ENCODE assay signal across 1 cellular context in genomic region chr1:66274634-66275033, GRCh38.
TF ChIP-seq lines count a peak whose summit lies in the region.

No MANE protein-coding gene starts in this region.

TF ChIP-seq in GM12878, 131 proteins besides CTCF, POLR2A, EP300 and RAD21 (continued from another document):
- TF ChIP-seq, protein P1, sequence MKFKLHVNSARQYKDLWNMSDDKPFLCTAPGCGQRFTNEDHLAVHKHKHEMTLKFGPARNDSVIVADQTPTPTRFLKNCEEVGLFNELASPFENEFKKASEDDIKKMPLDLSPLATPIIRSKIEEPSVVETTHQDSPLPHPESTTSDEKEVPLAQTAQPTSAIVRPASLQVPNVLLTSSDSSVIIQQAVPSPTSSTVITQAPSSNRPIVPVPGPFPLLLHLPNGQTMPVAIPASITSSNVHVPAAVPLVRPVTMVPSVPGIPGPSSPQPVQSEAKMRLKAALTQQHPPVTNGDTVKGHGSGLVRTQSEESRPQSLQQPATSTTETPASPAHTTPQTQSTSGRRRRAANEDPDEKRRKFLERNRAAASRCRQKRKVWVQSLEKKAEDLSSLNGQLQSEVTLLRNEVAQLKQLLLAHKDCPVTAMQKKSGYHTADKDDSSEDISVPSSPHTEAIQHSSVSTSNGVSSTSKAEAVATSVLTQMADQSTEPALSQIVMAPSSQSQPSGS (IDR thresholded peaks at IDR 0.05; ENCODE audit: low read length) = peak; percentile 32; the same call in 1 of the 2 replicates
- TF ChIP-seq RB1 (IDR thresholded peaks at IDR 0.05; ENCODE audit: borderline replicate concordance) = no peak
- TF ChIP-seq TAF1 (IDR thresholded peaks at IDR 0.05; ENCODE audit: borderline replicate concordance, low read depth, low read length) = no peak
- TF ChIP-seq RUNX3 (IDR thresholded peaks at IDR 0.05; ENCODE audit: low read length) = peak; percentile 72
- TF ChIP-seq, protein P2, sequence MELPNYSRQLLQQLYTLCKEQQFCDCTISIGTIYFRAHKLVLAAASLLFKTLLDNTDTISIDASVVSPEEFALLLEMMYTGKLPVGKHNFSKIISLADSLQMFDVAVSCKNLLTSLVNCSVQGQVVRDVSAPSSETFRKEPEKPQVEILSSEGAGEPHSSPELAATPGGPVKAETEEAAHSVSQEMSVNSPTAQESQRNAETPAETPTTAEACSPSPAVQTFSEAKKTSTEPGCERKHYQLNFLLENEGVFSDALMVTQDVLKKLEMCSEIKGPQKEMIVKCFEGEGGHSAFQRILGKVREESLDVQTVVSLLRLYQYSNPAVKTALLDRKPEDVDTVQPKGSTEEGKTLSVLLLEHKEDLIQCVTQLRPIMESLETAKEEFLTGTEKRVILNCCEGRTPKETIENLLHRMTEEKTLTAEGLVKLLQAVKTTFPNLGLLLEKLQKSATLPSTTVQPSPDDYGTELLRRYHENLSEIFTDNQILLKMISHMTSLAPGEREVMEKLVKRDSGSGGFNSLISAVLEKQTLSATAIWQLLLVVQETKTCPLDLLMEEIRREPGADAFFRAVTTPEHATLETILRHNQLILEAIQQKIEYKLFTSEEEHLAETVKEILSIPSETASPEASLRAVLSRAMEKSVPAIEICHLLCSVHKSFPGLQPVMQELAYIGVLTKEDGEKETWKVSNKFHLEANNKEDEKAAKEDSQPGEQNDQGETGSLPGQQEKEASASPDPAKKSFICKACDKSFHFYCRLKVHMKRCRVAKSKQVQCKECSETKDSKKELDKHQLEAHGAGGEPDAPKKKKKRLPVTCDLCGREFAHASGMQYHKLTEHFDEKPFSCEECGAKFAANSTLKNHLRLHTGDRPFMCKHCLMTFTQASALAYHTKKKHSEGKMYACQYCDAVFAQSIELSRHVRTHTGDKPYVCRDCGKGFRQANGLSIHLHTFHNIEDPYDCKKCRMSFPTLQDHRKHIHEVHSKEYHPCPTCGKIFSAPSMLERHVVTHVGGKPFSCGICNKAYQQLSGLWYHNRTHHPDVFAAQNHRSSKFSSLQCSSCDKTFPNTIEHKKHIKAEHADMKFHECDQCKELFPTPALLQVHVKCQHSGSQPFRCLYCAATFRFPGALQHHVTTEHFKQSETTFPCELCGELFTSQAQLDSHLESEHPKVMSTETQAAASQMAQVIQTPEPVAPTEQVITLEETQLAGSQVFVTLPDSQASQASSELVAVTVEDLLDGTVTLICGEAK (IDR thresholded peaks at IDR 0.05; ENCODE audit: borderline replicate concordance) = no peak
- TF ChIP-seq, protein P3, sequence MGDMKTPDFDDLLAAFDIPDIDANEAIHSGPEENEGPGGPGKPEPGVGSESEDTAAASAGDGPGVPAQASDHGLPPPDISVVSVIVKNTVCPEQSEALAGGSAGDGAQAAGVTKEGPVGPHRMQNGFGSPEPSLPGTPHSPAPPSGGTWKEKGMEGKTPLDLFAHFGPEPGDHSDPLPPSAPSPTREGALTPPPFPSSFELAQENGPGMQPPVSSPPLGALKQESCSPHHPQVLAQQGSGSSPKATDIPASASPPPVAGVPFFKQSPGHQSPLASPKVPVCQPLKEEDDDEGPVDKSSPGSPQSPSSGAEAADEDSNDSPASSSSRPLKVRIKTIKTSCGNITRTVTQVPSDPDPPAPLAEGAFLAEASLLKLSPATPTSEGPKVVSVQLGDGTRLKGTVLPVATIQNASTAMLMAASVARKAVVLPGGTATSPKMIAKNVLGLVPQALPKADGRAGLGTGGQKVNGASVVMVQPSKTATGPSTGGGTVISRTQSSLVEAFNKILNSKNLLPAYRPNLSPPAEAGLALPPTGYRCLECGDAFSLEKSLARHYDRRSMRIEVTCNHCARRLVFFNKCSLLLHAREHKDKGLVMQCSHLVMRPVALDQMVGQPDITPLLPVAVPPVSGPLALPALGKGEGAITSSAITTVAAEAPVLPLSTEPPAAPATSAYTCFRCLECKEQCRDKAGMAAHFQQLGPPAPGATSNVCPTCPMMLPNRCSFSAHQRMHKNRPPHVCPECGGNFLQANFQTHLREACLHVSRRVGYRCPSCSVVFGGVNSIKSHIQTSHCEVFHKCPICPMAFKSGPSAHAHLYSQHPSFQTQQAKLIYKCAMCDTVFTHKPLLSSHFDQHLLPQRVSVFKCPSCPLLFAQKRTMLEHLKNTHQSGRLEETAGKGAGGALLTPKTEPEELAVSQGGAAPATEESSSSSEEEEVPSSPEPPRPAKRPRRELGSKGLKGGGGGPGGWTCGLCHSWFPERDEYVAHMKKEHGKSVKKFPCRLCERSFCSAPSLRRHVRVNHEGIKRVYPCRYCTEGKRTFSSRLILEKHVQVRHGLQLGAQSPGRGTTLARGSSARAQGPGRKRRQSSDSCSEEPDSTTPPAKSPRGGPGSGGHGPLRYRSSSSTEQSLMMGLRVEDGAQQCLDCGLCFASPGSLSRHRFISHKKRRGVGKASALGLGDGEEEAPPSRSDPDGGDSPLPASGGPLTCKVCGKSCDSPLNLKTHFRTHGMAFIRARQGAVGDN (IDR thresholded peaks at IDR 0.05) = no peak
- TF ChIP-seq SMC3 (IDR thresholded peaks at IDR 0.05; ENCODE audit: borderline replicate concordance, low read length) = no peak
- TF ChIP-seq HSF1 (IDR thresholded peaks at IDR 0.05; ENCODE audit: low read depth, low read length) = peak; percentile 78; the same call in 1 of the 2 replicates
- TF ChIP-seq CEBPB (IDR thresholded peaks at IDR 0.05; ENCODE audit: borderline replicate concordance in 1 of 2, low read depth in 2 of 2, low read length in 2 of 2) = no peak
- TF ChIP-seq TCF3 (IDR thresholded peaks at IDR 0.05; ENCODE audit: borderline replicate concordance, insufficient read depth, low read depth, low read length) = no peak
- TF ChIP-seq BCL11A (IDR thresholded peaks at IDR 0.05; ENCODE audit: low read depth, low read length) = peak; percentile 23; the same call in 1 of the 2 replicates
- no peak for TF ChIP-seq PBX3 (IDR thresholded peaks at IDR 0.05; ENCODE audit: insufficient replicate concordance, low read depth, low read length)
- no peak for TF ChIP-seq HDAC2 (IDR thresholded peaks at IDR 0.05)
- no peak for TF ChIP-seq MTA2 (IDR thresholded peaks at IDR 0.05; ENCODE audit: low read depth)
- TF ChIP-seq CBX3 (IDR thresholded peaks at IDR 0.05; ENCODE audit: borderline replicate concordance, low read depth) = no peak
- TF ChIP-seq SMARCA5 (IDR thresholded peaks at IDR 0.05) = no peak
- no peak for TF ChIP-seq RCOR1 (conservative IDR thresholded peaks at IDR 0.05; ENCODE audit: low read depth, low read length)
- TF ChIP-seq ZNF24 (IDR thresholded peaks at IDR 0.05) = no peak
- peak; percentile 37; the same call in 1 of the 2 replicates for TF ChIP-seq JUNB (IDR thresholded peaks at IDR 0.05)
- TF ChIP-seq, protein P4, sequence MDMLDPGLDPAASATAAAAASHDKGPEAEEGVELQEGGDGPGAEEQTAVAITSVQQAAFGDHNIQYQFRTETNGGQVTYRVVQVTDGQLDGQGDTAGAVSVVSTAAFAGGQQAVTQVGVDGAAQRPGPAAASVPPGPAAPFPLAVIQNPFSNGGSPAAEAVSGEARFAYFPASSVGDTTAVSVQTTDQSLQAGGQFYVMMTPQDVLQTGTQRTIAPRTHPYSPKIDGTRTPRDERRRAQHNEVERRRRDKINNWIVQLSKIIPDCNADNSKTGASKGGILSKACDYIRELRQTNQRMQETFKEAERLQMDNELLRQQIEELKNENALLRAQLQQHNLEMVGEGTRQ (IDR thresholded peaks at IDR 0.05; ENCODE audit: borderline replicate concordance, low read depth, low read length) = no peak
- no peak for TF ChIP-seq SPI1 (IDR thresholded peaks at IDR 0.05; ENCODE audit: borderline replicate concordance, insufficient read depth, low read depth, low read length)
- TF ChIP-seq FOXK2 (IDR thresholded peaks at IDR 0.05) = no peak
- TF ChIP-seq LARP7 (IDR thresholded peaks at IDR 0.05) = no peak
- TF ChIP-seq SIX5 (IDR thresholded peaks at IDR 0.05; ENCODE audit: low read depth, low read length, severe bottlenecking) = no peak
- no peak for TF ChIP-seq PAX8 (IDR thresholded peaks at IDR 0.05)
- no peak for TF ChIP-seq MYC (IDR thresholded peaks at IDR 0.05; ENCODE audit: insufficient read depth, insufficient read length, insufficient replicate concordance, low read length, severe bottlenecking)
- TF ChIP-seq SKIL (IDR thresholded peaks at IDR 0.05; ENCODE audit: low read depth, poor library complexity, severe bottlenecking) = no peak
TF ChIP-seq in GM12878: peak in this region for 5.
